In the genomic region with DNA sequence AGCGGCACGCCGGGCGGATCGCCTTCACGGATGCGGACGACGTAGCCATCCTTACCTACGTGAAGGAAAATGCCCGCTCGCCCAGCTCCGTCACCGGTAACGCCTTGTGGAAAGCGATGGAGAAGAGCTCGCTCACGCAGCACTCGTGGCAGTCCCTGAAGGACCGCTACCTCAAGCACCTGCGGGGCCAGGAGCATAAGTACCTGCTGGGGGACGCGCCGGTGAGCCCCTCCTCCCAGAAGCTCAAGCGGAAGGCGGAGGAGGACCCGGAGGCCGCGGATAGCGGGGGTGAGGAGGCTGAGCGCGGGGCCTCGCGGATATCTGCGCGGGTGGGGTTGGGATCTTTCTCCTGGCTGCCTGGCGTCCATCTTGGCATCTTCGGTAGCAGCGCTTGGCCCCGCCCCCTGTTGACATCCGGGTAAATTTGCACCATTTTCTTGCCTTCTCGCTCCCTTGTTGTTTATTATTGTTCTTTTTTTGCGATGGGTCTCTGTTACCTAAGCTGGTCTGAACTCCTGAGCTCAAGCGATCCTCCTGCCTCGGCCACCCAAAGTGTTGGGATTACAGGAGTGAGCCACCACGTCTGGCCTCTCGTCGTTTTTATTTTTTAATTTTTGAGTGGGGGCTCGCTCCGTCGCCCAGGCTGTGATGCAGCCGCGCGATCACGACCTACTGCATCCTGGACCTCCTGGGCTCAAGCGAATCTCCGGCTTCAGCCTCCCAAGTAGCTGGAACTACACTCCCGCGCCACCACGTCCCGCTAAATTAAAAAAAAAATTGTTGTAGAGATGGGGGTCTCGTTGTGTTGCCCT, we compare ENCODE assay signal across 1 cellular context.
TF ChIP-seq lines count a peak whose summit lies in the region.

No MANE protein-coding gene starts in this region.

TF ChIP-seq in HepG2, 621 proteins besides CTCF, POLR2A, EP300 and RAD21 (continued from another document and continues in another):
- TF ChIP-seq, protein P1, sequence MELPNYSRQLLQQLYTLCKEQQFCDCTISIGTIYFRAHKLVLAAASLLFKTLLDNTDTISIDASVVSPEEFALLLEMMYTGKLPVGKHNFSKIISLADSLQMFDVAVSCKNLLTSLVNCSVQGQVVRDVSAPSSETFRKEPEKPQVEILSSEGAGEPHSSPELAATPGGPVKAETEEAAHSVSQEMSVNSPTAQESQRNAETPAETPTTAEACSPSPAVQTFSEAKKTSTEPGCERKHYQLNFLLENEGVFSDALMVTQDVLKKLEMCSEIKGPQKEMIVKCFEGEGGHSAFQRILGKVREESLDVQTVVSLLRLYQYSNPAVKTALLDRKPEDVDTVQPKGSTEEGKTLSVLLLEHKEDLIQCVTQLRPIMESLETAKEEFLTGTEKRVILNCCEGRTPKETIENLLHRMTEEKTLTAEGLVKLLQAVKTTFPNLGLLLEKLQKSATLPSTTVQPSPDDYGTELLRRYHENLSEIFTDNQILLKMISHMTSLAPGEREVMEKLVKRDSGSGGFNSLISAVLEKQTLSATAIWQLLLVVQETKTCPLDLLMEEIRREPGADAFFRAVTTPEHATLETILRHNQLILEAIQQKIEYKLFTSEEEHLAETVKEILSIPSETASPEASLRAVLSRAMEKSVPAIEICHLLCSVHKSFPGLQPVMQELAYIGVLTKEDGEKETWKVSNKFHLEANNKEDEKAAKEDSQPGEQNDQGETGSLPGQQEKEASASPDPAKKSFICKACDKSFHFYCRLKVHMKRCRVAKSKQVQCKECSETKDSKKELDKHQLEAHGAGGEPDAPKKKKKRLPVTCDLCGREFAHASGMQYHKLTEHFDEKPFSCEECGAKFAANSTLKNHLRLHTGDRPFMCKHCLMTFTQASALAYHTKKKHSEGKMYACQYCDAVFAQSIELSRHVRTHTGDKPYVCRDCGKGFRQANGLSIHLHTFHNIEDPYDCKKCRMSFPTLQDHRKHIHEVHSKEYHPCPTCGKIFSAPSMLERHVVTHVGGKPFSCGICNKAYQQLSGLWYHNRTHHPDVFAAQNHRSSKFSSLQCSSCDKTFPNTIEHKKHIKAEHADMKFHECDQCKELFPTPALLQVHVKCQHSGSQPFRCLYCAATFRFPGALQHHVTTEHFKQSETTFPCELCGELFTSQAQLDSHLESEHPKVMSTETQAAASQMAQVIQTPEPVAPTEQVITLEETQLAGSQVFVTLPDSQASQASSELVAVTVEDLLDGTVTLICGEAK (IDR thresholded peaks at IDR 0.05), result no peak
- TF ChIP-seq, protein P1 (CRISPR knock-in tag; IDR thresholded peaks at IDR 0.05), result no peak
- TF ChIP-seq ZNF773 (CRISPR knock-in tag; IDR thresholded peaks at IDR 0.05; ENCODE audit: borderline replicate concordance), result no peak; the same call in 1 of the 2 replicates
- TF ChIP-seq ZNF263 (CRISPR knock-in tag; IDR thresholded peaks at IDR 0.05), result 0 out of 2 replicates have a peak, but pooled peaks have one; percentile 5
- no peak for TF ChIP-seq HNRNPH1 (optimal IDR thresholded peaks at IDR 0.05; ENCODE audit: low read depth, low read length)
- TF ChIP-seq KLF11 (CRISPR knock-in tag; IDR thresholded peaks at IDR 0.05), result 0 out of 2 replicates have a peak, but pooled peaks have one; percentile 41
- no peak for TF ChIP-seq RBM22 (optimal IDR thresholded peaks at IDR 0.05; ENCODE audit: low read length)
- TF ChIP-seq, protein P2, sequence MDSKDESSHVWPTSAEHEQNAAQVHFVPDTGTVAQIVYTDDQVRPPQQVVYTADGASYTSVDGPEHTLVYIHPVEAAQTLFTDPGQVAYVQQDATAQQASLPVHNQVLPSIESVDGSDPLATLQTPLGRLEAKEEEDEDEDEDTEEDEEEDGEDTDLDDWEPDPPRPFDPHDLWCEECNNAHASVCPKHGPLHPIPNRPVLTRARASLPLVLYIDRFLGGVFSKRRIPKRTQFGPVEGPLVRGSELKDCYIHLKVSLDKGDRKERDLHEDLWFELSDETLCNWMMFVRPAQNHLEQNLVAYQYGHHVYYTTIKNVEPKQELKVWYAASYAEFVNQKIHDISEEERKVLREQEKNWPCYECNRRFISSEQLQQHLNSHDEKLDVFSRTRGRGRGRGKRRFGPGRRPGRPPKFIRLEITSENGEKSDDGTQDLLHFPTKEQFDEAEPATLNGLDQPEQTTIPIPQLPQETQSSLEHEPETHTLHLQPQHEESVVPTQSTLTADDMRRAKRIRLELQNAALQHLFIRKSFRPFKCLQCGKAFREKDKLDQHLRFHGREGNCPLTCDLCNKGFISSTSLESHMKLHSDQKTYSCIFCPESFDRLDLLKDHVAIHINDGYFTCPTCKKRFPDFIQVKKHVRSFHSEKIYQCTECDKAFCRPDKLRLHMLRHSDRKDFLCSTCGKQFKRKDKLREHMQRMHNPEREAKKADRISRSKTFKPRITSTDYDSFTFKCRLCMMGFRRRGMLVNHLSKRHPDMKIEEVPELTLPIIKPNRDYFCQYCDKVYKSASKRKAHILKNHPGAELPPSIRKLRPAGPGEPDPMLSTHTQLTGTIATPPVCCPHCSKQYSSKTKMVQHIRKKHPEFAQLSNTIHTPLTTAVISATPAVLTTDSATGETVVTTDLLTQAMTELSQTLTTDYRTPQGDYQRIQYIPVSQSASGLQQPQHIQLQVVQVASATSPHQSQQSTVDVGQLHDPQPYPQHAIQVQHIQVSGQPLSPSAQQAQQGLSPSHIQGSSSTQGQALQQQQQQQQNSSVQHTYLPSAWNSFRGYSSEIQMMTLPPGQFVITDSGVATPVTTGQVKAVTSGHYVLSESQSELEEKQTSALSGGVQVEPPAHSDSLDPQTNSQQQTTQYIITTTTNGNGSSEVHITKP (CRISPR knock-in tag; IDR thresholded peaks at IDR 0.05; ENCODE audit: low read depth), result no peak
- TF ChIP-seq SRSF1 (optimal IDR thresholded peaks at IDR 0.05; ENCODE audit: low read depth, low read length), result peak; percentile 45
- TF ChIP-seq ZZZ3 (CRISPR knock-in tag; IDR thresholded peaks at IDR 0.05; ENCODE audit: borderline replicate concordance), result no peak; the same call in 1 of the 2 replicates
- TF ChIP-seq, protein P3, sequence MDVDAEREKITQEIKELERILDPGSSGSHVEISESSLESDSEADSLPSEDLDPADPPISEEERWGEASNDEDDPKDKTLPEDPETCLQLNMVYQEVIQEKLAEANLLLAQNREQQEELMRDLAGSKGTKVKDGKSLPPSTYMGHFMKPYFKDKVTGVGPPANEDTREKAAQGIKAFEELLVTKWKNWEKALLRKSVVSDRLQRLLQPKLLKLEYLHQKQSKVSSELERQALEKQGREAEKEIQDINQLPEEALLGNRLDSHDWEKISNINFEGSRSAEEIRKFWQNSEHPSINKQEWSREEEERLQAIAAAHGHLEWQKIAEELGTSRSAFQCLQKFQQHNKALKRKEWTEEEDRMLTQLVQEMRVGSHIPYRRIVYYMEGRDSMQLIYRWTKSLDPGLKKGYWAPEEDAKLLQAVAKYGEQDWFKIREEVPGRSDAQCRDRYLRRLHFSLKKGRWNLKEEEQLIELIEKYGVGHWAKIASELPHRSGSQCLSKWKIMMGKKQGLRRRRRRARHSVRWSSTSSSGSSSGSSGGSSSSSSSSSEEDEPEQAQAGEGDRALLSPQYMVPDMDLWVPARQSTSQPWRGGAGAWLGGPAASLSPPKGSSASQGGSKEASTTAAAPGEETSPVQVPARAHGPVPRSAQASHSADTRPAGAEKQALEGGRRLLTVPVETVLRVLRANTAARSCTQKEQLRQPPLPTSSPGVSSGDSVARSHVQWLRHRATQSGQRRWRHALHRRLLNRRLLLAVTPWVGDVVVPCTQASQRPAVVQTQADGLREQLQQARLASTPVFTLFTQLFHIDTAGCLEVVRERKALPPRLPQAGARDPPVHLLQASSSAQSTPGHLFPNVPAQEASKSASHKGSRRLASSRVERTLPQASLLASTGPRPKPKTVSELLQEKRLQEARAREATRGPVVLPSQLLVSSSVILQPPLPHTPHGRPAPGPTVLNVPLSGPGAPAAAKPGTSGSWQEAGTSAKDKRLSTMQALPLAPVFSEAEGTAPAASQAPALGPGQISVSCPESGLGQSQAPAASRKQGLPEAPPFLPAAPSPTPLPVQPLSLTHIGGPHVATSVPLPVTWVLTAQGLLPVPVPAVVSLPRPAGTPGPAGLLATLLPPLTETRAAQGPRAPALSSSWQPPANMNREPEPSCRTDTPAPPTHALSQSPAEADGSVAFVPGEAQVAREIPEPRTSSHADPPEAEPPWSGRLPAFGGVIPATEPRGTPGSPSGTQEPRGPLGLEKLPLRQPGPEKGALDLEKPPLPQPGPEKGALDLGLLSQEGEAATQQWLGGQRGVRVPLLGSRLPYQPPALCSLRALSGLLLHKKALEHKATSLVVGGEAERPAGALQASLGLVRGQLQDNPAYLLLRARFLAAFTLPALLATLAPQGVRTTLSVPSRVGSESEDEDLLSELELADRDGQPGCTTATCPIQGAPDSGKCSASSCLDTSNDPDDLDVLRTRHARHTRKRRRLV (CRISPR knock-in tag; IDR thresholded peaks at IDR 0.05), result peak; percentile 70
- no peak for TF ChIP-seq ZSCAN29 (CRISPR knock-in tag; conservative IDR thresholded peaks at IDR 0.05)
- TF ChIP-seq, protein P4, sequence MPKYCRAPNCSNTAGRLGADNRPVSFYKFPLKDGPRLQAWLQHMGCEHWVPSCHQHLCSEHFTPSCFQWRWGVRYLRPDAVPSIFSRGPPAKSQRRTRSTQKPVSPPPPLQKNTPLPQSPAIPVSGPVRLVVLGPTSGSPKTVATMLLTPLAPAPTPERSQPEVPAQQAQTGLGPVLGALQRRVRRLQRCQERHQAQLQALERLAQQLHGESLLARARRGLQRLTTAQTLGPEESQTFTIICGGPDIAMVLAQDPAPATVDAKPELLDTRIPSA (CRISPR knock-in tag; IDR thresholded peaks at IDR 0.05; ENCODE audit: borderline replicate concordance), result no peak; the same call in 1 of the 2 replicates
- TF ChIP-seq NR2C2 (CRISPR knock-in tag; IDR thresholded peaks at IDR 0.05; ENCODE audit: borderline replicate concordance), result no peak
- TF ChIP-seq, protein P5, sequence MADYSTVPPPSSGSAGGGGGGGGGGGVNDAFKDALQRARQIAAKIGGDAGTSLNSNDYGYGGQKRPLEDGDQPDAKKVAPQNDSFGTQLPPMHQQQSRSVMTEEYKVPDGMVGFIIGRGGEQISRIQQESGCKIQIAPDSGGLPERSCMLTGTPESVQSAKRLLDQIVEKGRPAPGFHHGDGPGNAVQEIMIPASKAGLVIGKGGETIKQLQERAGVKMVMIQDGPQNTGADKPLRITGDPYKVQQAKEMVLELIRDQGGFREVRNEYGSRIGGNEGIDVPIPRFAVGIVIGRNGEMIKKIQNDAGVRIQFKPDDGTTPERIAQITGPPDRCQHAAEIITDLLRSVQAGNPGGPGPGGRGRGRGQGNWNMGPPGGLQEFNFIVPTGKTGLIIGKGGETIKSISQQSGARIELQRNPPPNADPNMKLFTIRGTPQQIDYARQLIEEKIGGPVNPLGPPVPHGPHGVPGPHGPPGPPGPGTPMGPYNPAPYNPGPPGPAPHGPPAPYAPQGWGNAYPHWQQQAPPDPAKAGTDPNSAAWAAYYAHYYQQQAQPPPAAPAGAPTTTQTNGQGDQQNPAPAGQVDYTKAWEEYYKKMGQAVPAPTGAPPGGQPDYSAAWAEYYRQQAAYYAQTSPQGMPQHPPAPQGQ (CRISPR knock-in tag; IDR thresholded peaks at IDR 0.05; ENCODE audit: borderline replicate concordance), result no peak
- no peak for TF ChIP-seq ZNF180 (CRISPR knock-in tag; IDR thresholded peaks at IDR 0.05; ENCODE audit: borderline replicate concordance, low read depth)
- TF ChIP-seq TCF7 (IDR thresholded peaks at IDR 0.05; ENCODE audit: low read depth), result no peak
- TF ChIP-seq ZNF543 (CRISPR knock-in tag; IDR thresholded peaks at IDR 0.05), result no peak; the same call in 1 of the 2 replicates
- no peak for TF ChIP-seq PHF21A (CRISPR knock-in tag; IDR thresholded peaks at IDR 0.05)
- peak; percentile 87 for TF ChIP-seq DNMT3B (CRISPR knock-in tag; conservative IDR thresholded peaks at IDR 0.05)
- no peak for TF ChIP-seq ZNF619 (CRISPR knock-in tag; IDR thresholded peaks at IDR 0.05)
- TF ChIP-seq MIER2 (CRISPR knock-in tag; IDR thresholded peaks at IDR 0.05), result no peak; the same call in 1 of the 2 replicates
- TF ChIP-seq, protein P6, sequence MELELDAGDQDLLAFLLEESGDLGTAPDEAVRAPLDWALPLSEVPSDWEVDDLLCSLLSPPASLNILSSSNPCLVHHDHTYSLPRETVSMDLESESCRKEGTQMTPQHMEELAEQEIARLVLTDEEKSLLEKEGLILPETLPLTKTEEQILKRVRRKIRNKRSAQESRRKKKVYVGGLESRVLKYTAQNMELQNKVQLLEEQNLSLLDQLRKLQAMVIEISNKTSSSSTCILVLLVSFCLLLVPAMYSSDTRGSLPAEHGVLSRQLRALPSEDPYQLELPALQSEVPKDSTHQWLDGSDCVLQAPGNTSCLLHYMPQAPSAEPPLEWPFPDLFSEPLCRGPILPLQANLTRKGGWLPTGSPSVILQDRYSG (CRISPR knock-in tag; IDR thresholded peaks at IDR 0.05), result no peak
- TF ChIP-seq KLF16 (CRISPR knock-in tag; IDR thresholded peaks at IDR 0.05), result no peak; a peak in 2 of 4 replicates
- TF ChIP-seq, protein P7, sequence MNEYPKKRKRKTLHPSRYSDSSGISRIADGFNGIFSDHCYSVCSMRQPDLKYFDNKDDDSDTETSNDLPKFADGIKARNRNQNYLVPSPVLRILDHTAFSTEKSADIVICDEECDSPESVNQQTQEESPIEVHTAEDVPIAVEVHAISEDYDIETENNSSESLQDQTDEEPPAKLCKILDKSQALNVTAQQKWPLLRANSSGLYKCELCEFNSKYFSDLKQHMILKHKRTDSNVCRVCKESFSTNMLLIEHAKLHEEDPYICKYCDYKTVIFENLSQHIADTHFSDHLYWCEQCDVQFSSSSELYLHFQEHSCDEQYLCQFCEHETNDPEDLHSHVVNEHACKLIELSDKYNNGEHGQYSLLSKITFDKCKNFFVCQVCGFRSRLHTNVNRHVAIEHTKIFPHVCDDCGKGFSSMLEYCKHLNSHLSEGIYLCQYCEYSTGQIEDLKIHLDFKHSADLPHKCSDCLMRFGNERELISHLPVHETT (CRISPR knock-in tag; conservative IDR thresholded peaks at IDR 0.05), result 0 out of 2 replicates have a peak, but pooled peaks have one; percentile 20
- TF ChIP-seq TCF12 (IDR thresholded peaks at IDR 0.05), result no peak
- TF ChIP-seq TCF12 (CRISPR knock-in tag; IDR thresholded peaks at IDR 0.05), result no peak
- 0 out of 2 replicates have a peak, but pooled peaks have one; percentile 22 for TF ChIP-seq ONECUT2 (CRISPR knock-in tag; IDR thresholded peaks at IDR 0.05)
- no peak; the same call in 1 of the 2 replicates for TF ChIP-seq MTF1 (CRISPR knock-in tag; IDR thresholded peaks at IDR 0.05)
